In the genomic region with DNA sequence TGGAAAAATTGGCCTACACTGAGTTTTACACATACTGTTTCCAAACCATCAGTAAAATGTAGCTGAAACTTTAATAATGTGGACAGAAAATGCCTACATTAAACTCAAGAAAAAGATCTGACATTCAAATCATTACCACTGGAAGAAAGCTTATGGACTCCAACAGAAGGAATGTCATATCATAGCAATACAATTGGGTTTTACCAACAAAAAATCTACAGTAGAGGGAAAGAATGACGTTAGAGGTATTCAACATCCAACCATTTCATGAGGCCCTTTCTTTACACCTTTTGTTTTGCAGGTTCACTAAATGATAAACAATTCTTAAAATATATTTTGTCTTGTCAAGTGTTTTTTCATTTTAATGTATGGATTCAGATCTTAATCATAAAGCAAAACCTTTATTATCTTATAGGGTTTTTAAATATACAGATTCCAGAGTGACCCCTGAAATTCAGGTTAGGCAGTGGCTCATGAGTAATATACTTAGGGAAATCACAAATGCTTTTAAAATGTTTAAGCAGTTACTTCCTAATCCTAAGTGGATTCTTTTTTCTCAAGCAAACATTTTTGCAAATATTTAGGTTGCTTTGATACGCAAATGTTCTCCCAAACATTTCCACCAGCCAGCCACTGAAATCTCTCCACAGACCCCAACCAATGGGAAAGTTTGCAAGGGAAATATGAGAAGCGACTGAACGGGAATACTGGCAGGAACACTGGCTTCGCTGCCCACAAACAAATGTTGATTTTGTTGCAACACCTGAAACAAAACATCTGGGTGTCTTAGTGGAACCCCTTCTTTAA, we compare ENCODE assay signal across 12 cellular contexts.
A peak's percentile ranks its signal among the peaks of the same experiment; 100 is the strongest.
DNase-seq lines count a peak whose midpoint lies in the region; ATAC-seq, FAIRE-seq and TF ChIP-seq lines count a peak whose summit lies in the region.
"Had no signal": no experiment of that assay in that cellular context is flagged by ENCODE, and none has a peak within 500 bp of the region (broad histone marks: within the 10 kb centered on the region; RNA-seq: fewer than 3 reads in every experiment).

No MANE protein-coding gene starts in this region.

- peaks cover 0 to 38% (median 10%) of the 10 kb centered on the region in 4 donors for H3K4me1 ChIP-seq in upper lobe of left lung

- no peak overlapping the region for H3K4me3 Mint-ChIP-seq in activated CD4-positive, alpha-beta memory T cell treated with anti-CD3 and anti-CD28 coated beads, Interleukin-2, amount 10 ng/mL, durations not matched to agents 7 days and 5 days

- no peaks in the 10 kb centered on the region for H3K36me3 ChIP-seq in bronchial epithelial cell (ENCODE audit: control insufficient read depth, insufficient read depth, low read length)
- H3K36me3 ChIP-seq in upper lobe of left lung: no peaks in the 10 kb centered on the region

- CTCF ChIA-PET in activated CD4-positive, alpha-beta memory T cell treated with anti-CD3 and anti-CD28 coated beads, Interleukin-2, amount 10 ng/mL, durations not matched to agents 7 days and 5 days (lab: Charles Lee): no interaction called here

- peaks cover 4% of the 10 kb centered on the region for H3K27me3 Mint-ChIP-seq in activated CD4-positive, alpha-beta memory T cell treated with anti-CD3 and anti-CD28 coated beads, Interleukin-2, amount 10 ng/mL, durations not matched to agents 7 days and 5 days

- peak overlapping the region; percentile 71 to 80 (median 74) for H3K27ac ChIP-seq in upper lobe of left lung

- no peaks in the 10 kb centered on the region for H3K27me3 ChIP-seq in bronchial epithelial cell (ENCODE audit: control insufficient read depth, insufficient read depth, low read length)
- H3K27me3 ChIP-seq in upper lobe of left lung: no peaks in the 10 kb centered on the region

- WGBS in upper lobe of left lung, 2 donors: 53 to 57% methylated on average over 5 of the region's 5 CpGs

- H3K4me3 ChIP-seq in bronchial epithelial cell (ENCODE audit: low read depth, low read length): no peak overlapping the region
- H3K4me3 ChIP-seq in upper lobe of left lung: peak overlapping the region in 1 of 4 donors; percentile 21
- H3K4me3 ChIP-seq: lung had no signal

- FAIRE-seq in bronchial epithelial cell (lab: Jason Lieb, UNC): no peak
- FAIRE-seq: A204.1 had no signal

- TF ChIP-seq POLR2A in upper lobe of left lung (IDR thresholded peaks at IDR 0.05): no peak

- no peaks in the 10 kb centered on the region for H3K9me3 Mint-ChIP-seq in activated CD4-positive, alpha-beta memory T cell treated with anti-CD3 and anti-CD28 coated beads, Interleukin-2, amount 10 ng/mL, durations not matched to agents 7 days and 5 days

- H3K36me3 Mint-ChIP-seq in activated CD4-positive, alpha-beta memory T cell treated with anti-CD3 and anti-CD28 coated beads, Interleukin-2, amount 10 ng/mL, durations not matched to agents 7 days and 5 days (ENCODE audit: low read depth): no peaks in the 10 kb centered on the region

- H3K9me3 ChIP-seq in upper lobe of left lung: no peaks in the 10 kb centered on the region

- ATAC-seq in upper lobe of left lung (ENCODE audit: low FRiP score in 2 of 2) (no peak), HG02763 (IDR thresholded peaks at IDR 0.05; ENCODE audit: unreplicated experiment) (no peak)

- TF ChIP-seq CTCF in bronchial epithelial cell (IDR thresholded peaks at IDR 0.05; ENCODE audit: insufficient read depth, low read length, severe bottlenecking): no peak
- TF ChIP-seq CTCF in upper lobe of left lung (IDR thresholded peaks at IDR 0.05): no peak

- no peak for TF ChIP-seq EP300 in upper lobe of left lung (IDR thresholded peaks at IDR 0.05)

- H3K4me1 Mint-ChIP-seq in activated CD4-positive, alpha-beta memory T cell treated with anti-CD3 and anti-CD28 coated beads, Interleukin-2, amount 10 ng/mL, durations not matched to agents 7 days and 5 days: no peaks in the 10 kb centered on the region

- no peak overlapping the region for H3K27ac Mint-ChIP-seq in activated CD4-positive, alpha-beta memory T cell treated with anti-CD3 and anti-CD28 coated beads, Interleukin-2, amount 10 ng/mL, durations not matched to agents 7 days and 5 days

- POLR2A ChIA-PET in activated CD4-positive, alpha-beta memory T cell treated with anti-CD3 and anti-CD28 coated beads, Interleukin-2, amount 10 ng/mL, durations not matched to agents 7 days and 5 days (lab: Charles Lee): no interaction called here

- DNase-seq in NCI-H2171 treated with DMSO at 0.1 percent for 48 hours (lab: John Stamatoyannopoulos, UW) (peak; percentile 57), NCI-H2171 (lab: John Stamatoyannopoulos, UW) (no peak), bronchial epithelial cell (ENCODE audit: low read depth) (peak; percentile 13), medulla oblongata (ENCODE audit: extremely low spot score) (peak; percentile 40), upper lobe of left lung (no peak), LoVo (ENCODE audit: low spot score) (no peak)
- DNase-seq in activated CD4-positive, alpha-beta memory T cell treated with anti-CD3 and anti-CD28 coated beads, Interleukin-2, amount 10 ng/mL, durations not matched to agents 7 days and 5 days: no peak
- DNase-seq: effector memory CD4-positive, alpha-beta T cell; stimulated activated CD4-positive, alpha-beta T cell treated with anti-CD3 and anti-CD28 coated beads, Interleukin-15, amount 100 ng/mL, for 24 hours had no signal

Comparison
In these comparisons a context has a peak if more than half of its experiments do, and no peak if none do; other contexts are left out.
1. DNase-seq: peak in NCI-H2171 treated with DMSO at 0.1 percent for 48 hours (single experiment), bronchial epithelial cell (single experiment) and medulla oblongata (single experiment); none in NCI-H2171 (single experiment), upper lobe of left lung (0 of 2), LoVo (single experiment) and activated CD4-positive, alpha-beta memory T cell treated with anti-CD3 and anti-CD28 coated beads, Interleukin-2, amount 10 ng/mL, durations not matched to agents 7 days and 5 days (single experiment).